9 cellular contexts compared by ENCODE assay signal in the genomic region with DNA sequence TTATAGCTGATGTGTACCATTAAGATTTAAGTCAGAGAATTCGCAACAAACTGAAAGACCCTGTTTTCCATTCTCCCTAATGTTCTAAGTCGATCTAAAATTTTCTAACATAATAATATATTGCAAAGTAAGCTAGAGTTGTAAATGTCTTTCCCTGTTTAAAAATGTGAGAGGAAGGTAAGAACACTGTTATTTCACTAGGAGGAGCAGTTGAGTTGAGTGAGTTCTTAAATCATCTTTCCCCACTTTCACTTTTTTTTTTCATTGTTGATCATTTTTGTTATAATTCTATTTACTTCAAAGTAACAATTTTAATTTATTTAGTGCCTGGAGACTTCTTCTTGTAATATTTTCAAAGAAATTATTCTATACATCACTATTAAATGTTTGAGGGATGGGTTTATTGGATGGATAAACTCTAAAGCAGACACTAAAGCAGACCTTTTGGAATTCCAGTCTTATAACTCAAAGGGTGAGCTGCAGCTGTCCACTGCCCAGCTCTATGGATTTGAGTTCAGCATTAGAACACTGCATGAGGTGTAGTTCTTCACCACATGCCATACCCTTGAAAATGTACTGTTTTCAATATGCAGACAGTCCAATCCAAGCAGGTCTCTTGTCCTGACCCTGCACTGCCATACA.
A peak's percentile ranks its signal among the peaks of the same experiment; 100 is the strongest.
DNase-seq lines count a peak whose midpoint lies in the region; ATAC-seq, FAIRE-seq and TF ChIP-seq lines count a peak whose summit lies in the region.
"Had no signal": no experiment of that assay in that cellular context is flagged by ENCODE, and none has a peak within 500 bp of the region (broad histone marks: within the 10 kb centered on the region; RNA-seq: fewer than 3 reads in every experiment).

No MANE protein-coding gene starts in this region.

- WGBS in A549 (ENCODE audit: missing lambda C conversion rate) = 2% methylated on average over 2 of the region's 2 CpGs

- DNase-seq in A549 (ENCODE audit: low read depth in 1 of 2, low spot score in 1 of 2) (peak in 1 of 2 experiments; percentile 25), NCI-H524 treated with DMSO at 0.1 percent for 48 hours (lab: John Stamatoyannopoulos, UW) (peak; percentile 4), dorsolateral prefrontal cortex (no peak), pons (ENCODE audit: low spot score) (peak; percentile 37), T-helper 9 cell (no peak)
- DNase-seq in stimulated activated CD4-positive, alpha-beta T cell treated with anti-CD3 and anti-CD28 coated beads, Interleukin-1b, Interleukin-23, amount 100 ng/mL, for 48 hours = no peak
- no peak for DNase-seq in stimulated activated CD4-positive, alpha-beta T cell treated with anti-CD3 and anti-CD28 coated beads, Interleukin-15, amount 100 ng/mL, for 24 hours

- FAIRE-seq in A549 (lab: Jason Lieb, UNC) = no peak

- no peak for TF ChIP-seq EP300 in A549 (IDR thresholded peaks at IDR 0.05)

- TF ChIP-seq RAD21 in A549 (conservative IDR thresholded peaks at IDR 0.05 in 1 of 2, IDR thresholded peaks at IDR 0.05 in 1 of 2) = peak; percentile 39 to 44; a peak in 4 of 5 replicates

- intact Hi-C loops in dorsolateral prefrontal cortex (cut with DNase I) = loop anchor here in 1 of 2 donors (10.0 kb wide), 2 partner anchors 182 to 702 kb away; partner anchors contain the start of gene FZD1

- ATAC-seq in A549 = peak in 1 of 2 experiments; percentile 51; a peak in 1 of 6 replicates

- TF ChIP-seq POLR2A in A549 (IDR thresholded peaks at IDR 0.05; ENCODE audit: low read length) = no peak

- H3K27ac ChIP-seq in A549 = no peak overlapping the region
- no peak overlapping the region for H3K27ac ChIP-seq in dorsolateral prefrontal cortex
- H3K27ac ChIP-seq: epithelial cell of prostate had no signal

- H3K4me3 ChIP-seq in A549 (no peak overlapping the region), dorsolateral prefrontal cortex (no peak overlapping the region)

- H3K27me3 ChIP-seq in dorsolateral prefrontal cortex = no peaks in the 10 kb centered on the region

- no peak overlapping the region; the same call in 2 of the 3 replicates for H3K4me2 ChIP-seq in A549

- no peaks in the 10 kb centered on the region for H3K4me1 ChIP-seq in A549

- TF ChIP-seq CTCF in A549 (IDR thresholded peaks at IDR 0.05) (peak; percentile 51), GM12873 (IDR thresholded peaks at IDR 0.05; ENCODE audit: insufficient read depth, low read depth, low read length, missing control alignments) (peak; percentile 48), dorsolateral prefrontal cortex (IDR thresholded peaks at IDR 0.05 in 54 of 56, conservative IDR thresholded peaks at IDR 0.05 in 2 of 56; ENCODE audit: low read depth in 1 of 56, partially characterized antibody in 56 of 56) (peak in 55 of 56 donors; percentile 29 to 72 (median 56))

- H3K9me3 ChIP-seq in A549 = no peaks in the 10 kb centered on the region

- CTCF ChIA-PET in A549 (lab: Yijun Ruan, JAX) = interaction anchor here (0.6 to 1.4 kb wide), 9 partner anchors 9 to 766 kb away, joined by 3 to 4 read pairs (median 3); no protein-coding TSS in a partner anchor

- POLR2A ChIA-PET in A549 (lab: Yijun Ruan, JAX) = no interaction called here

TF ChIP-seq in A549, 52 proteins besides CTCF, POLR2A, EP300 and RAD21:
- TF ChIP-seq KDM1A (IDR thresholded peaks at IDR 0.05; ENCODE audit: low read depth) (no peak), MAZ (IDR thresholded peaks at IDR 0.05; ENCODE audit: borderline replicate concordance, low read depth, low read length) (no peak), SMC3 (IDR thresholded peaks at IDR 0.05) (peak; percentile 51; the same call in 2 of the 3 replicates)

Comparison
In these comparisons a context has a peak if more than half of its experiments do, and no peak if none do; other contexts are left out.
1. DNase-seq: peak in NCI-H524 treated with DMSO at 0.1 percent for 48 hours (single experiment) and pons (single experiment); none in dorsolateral prefrontal cortex (0 of 10), stimulated activated CD4-positive, alpha-beta T cell treated with anti-CD3 and anti-CD28 coated beads, Interleukin-1b, Interleukin-23, amount 100 ng/mL, for 48 hours (single experiment), stimulated activated CD4-positive, alpha-beta T cell treated with anti-CD3 and anti-CD28 coated beads, Interleukin-15, amount 100 ng/mL, for 24 hours (single experiment) and T-helper 9 cell (single experiment).
2. Peak in every context shown above with its lines, with median percentiles within 50 percentile points of each other: CTCF ChIP-seq.